Comparison of ENCODE assay signal across 8 cellular contexts in genomic region chr2:45014016-45014702, GRCh38. TPM values are rescaled to one million over a fixed set of nuclear protein-coding genes. Genes with fewer than 3 reads are reported as not detected.
DNase-seq lines count a peak whose midpoint lies in the region; ATAC-seq and TF ChIP-seq lines count a peak whose summit lies in the region.

No MANE protein-coding gene starts in this region.

- WGBS in ovary, 3 donors = 4 to 5% (median 4%) methylated on average over 25 to 57 of the region's 57 CpGs

- in situ Hi-C loops in HAP-1 (cut with MboI; ENCODE audit: low sequenced_read_pairs) = no loop called here

- TF ChIP-seq CTCF in AG09319 (IDR thresholded peaks at IDR 0.05; ENCODE audit: low read depth, low read length) = peak; percentile 57
- peak; percentile 79 for TF ChIP-seq CTCF in foreskin keratinocyte (conservative IDR thresholded peaks at IDR 0.05)
- no peak for TF ChIP-seq CTCF in ovary (IDR thresholded peaks at IDR 0.05)

- peaks cover 7% of the 10 kb centered on the region for H3K27me3 ChIP-seq in HAP-1 (ENCODE audit: low read depth)
- H3K27me3 ChIP-seq in foreskin keratinocyte = peaks cover 100% of the 10 kb centered on the region
- peaks cover 5% of the 10 kb centered on the region for H3K27me3 ChIP-seq in ovary

- peaks cover 2% of the 10 kb centered on the region for H3K4me1 Mint-ChIP-seq in T-helper 2 cell treated with Interferon-gamma antibody and Interleukin-4, amounts not matched to agents 5 μg/mL and 100 μg/mL, for 36 hours (ENCODE audit: low read depth)

- H3K4me1 ChIP-seq in HAP-1 (peaks cover 11% of the 10 kb centered on the region), foreskin keratinocyte (no peaks in the 10 kb centered on the region), ovary (ENCODE audit: insufficient read depth) (peaks cover 9% of the 10 kb centered on the region)

- H3K27me3 Mint-ChIP-seq in T-helper 2 cell treated with Interferon-gamma antibody and Interleukin-4, amounts not matched to agents 5 μg/mL and 100 μg/mL, for 36 hours (ENCODE audit: low read depth) = peaks cover 83% of the 10 kb centered on the region

- no peak for TF ChIP-seq EP300 in ovary (IDR thresholded peaks at IDR 0.05)

- peak; percentile 32 for ATAC-seq in foreskin keratinocyte
- ATAC-seq in HG03095 (IDR thresholded peaks at IDR 0.05; ENCODE audit: unreplicated experiment) = no peak
- no peak for ATAC-seq in HG02981 (IDR thresholded peaks at IDR 0.05; ENCODE audit: unreplicated experiment)

- intact Hi-C loops in ovary (cut with DNase I) = no loop called here

- H3K9me3 ChIP-seq in HAP-1 (no peaks in the 10 kb centered on the region), ovary (no peaks in the 10 kb centered on the region)

- H3K4me3 ChIP-seq in HAP-1 (peak overlapping the region; percentile 18), ovary (peak overlapping the region; percentile 6)

- H3K27ac Mint-ChIP-seq in T-helper 2 cell treated with Interferon-gamma antibody and Interleukin-4, amounts not matched to agents 5 μg/mL and 100 μg/mL, for 36 hours = no peak overlapping the region

- H3K27ac ChIP-seq in foreskin keratinocyte (no peak overlapping the region), ovary (no peak overlapping the region)

- H3K36me3 ChIP-seq in HAP-1 (replicated peaks) = no peaks in the 10 kb centered on the region
- no peaks in the 10 kb centered on the region for H3K36me3 ChIP-seq in ovary

- no peak for TF ChIP-seq POLR2A in ovary (IDR thresholded peaks at IDR 0.05)

- H3K36me3 Mint-ChIP-seq in T-helper 2 cell treated with Interferon-gamma antibody and Interleukin-4, amounts not matched to agents 5 μg/mL and 100 μg/mL, for 36 hours (ENCODE audit: low read depth) = no peaks in the 10 kb centered on the region

- DNase-seq in AG09319 (ENCODE audit: extremely low read depth, low read depth) (peak; percentile 22), HAP-1 (ENCODE audit: low spot score in 2 of 2) (peak; percentile 62 to 82), foreskin keratinocyte (no peak), ovary (no peak)
- DNase-seq in T-helper 2 cell treated with Interferon-gamma antibody and Interleukin-4, amounts not matched to agents 5 μg/mL and 100 μg/mL, for 36 hours (ENCODE audit: low spot score) = peak; percentile 27
- DNase-seq in stimulated activated CD4-positive, alpha-beta T cell treated with anti-CD3 and anti-CD28 coated beads, Interleukin-2, amount 100 ng/mL, for 48 hours = no peak

- H3K9me3 Mint-ChIP-seq in T-helper 2 cell treated with Interferon-gamma antibody and Interleukin-4, amounts not matched to agents 5 μg/mL and 100 μg/mL, for 36 hours = no peaks in the 10 kb centered on the region

- H3K4me3 Mint-ChIP-seq in T-helper 2 cell treated with Interferon-gamma antibody and Interleukin-4, amounts not matched to agents 5 μg/mL and 100 μg/mL, for 36 hours = peak overlapping the region; percentile 43

RNA-seq across cellular contexts. Expression of gene SIX2, which starts 4.9 kb away (rescaled TPM):
- total RNA-seq in foreskin keratinocyte (not detected in 2 replicates), ovary (under 1 TPM in 4 of 7 donors, not detected in 3; 0.13 to 0.46 (median 0.16) TPM)
- polyA plus RNA-seq in foreskin keratinocyte (0.06 TPM in 1 of 2 replicates, not detected in the other), ovary (under 1 TPM; 0.06 to 0.18 TPM)

Comparison
In these comparisons a context has a peak if more than half of its experiments do, and no peak if none do; other contexts are left out.
1. DNase-seq: peak in AG09319 (single experiment), HAP-1 (2 of 2) and T-helper 2 cell treated with Interferon-gamma antibody and Interleukin-4, amounts not matched to agents 5 μg/mL and 100 μg/mL, for 36 hours (single experiment); none in foreskin keratinocyte (0 of 2), ovary (0 of 5) and stimulated activated CD4-positive, alpha-beta T cell treated with anti-CD3 and anti-CD28 coated beads, Interleukin-2, amount 100 ng/mL, for 48 hours (0 of 2).
2. CTCF ChIP-seq: peak in AG09319 (single experiment) and foreskin keratinocyte (single experiment); none in ovary (0 of 3).